8 cellular contexts compared by ENCODE assay signal in genomic region chr11:116787786-116788486, GRCh38. TPM values are rescaled to one million over a fixed set of nuclear protein-coding genes. Genes with fewer than 3 reads are reported as not detected.
A peak's percentile ranks its signal among the peaks of the same experiment; 100 is the strongest.
DNase-seq lines count a peak whose midpoint lies in the region; ATAC-seq and TF ChIP-seq lines count a peak whose summit lies in the region.

A gene with protein sequence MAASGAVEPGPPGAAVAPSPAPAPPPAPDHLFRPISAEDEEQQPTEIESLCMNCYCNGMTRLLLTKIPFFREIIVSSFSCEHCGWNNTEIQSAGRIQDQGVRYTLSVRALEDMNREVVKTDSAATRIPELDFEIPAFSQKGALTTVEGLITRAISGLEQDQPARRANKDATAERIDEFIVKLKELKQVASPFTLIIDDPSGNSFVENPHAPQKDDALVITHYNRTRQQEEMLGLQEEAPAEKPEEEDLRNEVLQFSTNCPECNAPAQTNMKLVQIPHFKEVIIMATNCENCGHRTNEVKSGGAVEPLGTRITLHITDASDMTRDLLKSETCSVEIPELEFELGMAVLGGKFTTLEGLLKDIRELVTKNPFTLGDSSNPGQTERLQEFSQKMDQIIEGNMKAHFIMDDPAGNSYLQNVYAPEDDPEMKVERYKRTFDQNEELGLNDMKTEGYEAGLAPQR (minus strand): TSS chr11:116788023. CDS start chr11:116787990, 33 bp downstream.

- H3K4me1 Mint-ChIP-seq in GM23338 = peaks cover 21% of the 10 kb centered on the region
- peaks cover 51% of the 10 kb centered on the region for H3K4me1 Mint-ChIP-seq in activated naive CD4-positive, alpha-beta T cell treated with anti-CD3 and anti-CD28 coated beads for 36 hours (ENCODE audit: low read depth)

- peak within 1 kb of the TSS; percentile 96 for H3K4me3 Mint-ChIP-seq in GM23338
- peak within 1 kb of the TSS; percentile 92 for H3K4me3 Mint-ChIP-seq in activated naive CD4-positive, alpha-beta T cell treated with anti-CD3 and anti-CD28 coated beads for 36 hours

- H3F3A ChIP-seq in GM23338 (replicated peaks; ENCODE audit: low read depth) (peaks cover 2% of the 10 kb centered on the region; the same call in 1 of the 2 replicates), SK-N-SH (replicated peaks; ENCODE audit: insufficient read depth) (peaks cover 4% of the 10 kb centered on the region)

- H3K9ac ChIP-seq in SK-N-SH = peak within 1 kb of the TSS; percentile 90

- H3K9me3 ChIP-seq in SK-N-SH = no peaks in the 10 kb centered on the region
- no peaks in the 10 kb centered on the region for H3K9me3 ChIP-seq in neutrophil

- H2AFZ ChIP-seq in GM23338 = peak within 1 kb of the TSS; percentile 93
- H2AFZ ChIP-seq in SK-N-SH (ENCODE audit: low read depth) = peak within 1 kb of the TSS; percentile 98

- H3K27ac Mint-ChIP-seq in GM23338 = peak within 1 kb of the TSS; percentile 60
- H3K27ac Mint-ChIP-seq in activated naive CD4-positive, alpha-beta T cell treated with anti-CD3 and anti-CD28 coated beads for 36 hours = peak within 1 kb of the TSS; percentile 87

- H3K4me3 ChIP-seq in GM23338 (peak within 1 kb of the TSS; percentile 74), SK-N-SH (ENCODE audit: low read depth in 2 of 2, low read length in 1 of 2) (peak within 1 kb of the TSS; percentile 75 to 93), neutrophil (ENCODE audit: low read depth in 1 of 2, low read length in 1 of 2) (peak within 1 kb of the TSS; percentile 84 to 96)

- H3K27ac ChIP-seq in GM23338 (ENCODE audit: low read depth) = peak within 1 kb of the TSS; percentile 71; the same call in 1 of the 2 replicates
- peak within 1 kb of the TSS; percentile 58 to 70 for H3K27ac ChIP-seq in SK-N-SH (ENCODE audit: low read depth in 2 of 2, low read length in 1 of 2)
- H3K27ac ChIP-seq in neutrophil = peak within 1 kb of the TSS; percentile 79
- H3K27ac ChIP-seq in substantia nigra (ENCODE audit: low read depth, low read length, poor library complexity, severe bottlenecking) = peak within 1 kb of the TSS; percentile 81

- H3K4me2 ChIP-seq in GM23338 = peak within 1 kb of the TSS; percentile 98
- peak within 1 kb of the TSS; percentile 88 for H3K4me2 ChIP-seq in SK-N-SH

- ATAC-seq in GM23338 = peak; percentile 66

- no peak for TF ChIP-seq EP300 in SK-N-SH (IDR thresholded peaks at IDR 0.05; ENCODE audit: borderline replicate concordance in 1 of 2, low read depth in 1 of 2, low read length in 1 of 2)

- H3K79me2 ChIP-seq in GM23338 (replicated peaks; ENCODE audit: insufficient read depth) (peaks cover 18% of the 10 kb centered on the region), SK-N-SH (ENCODE audit: insufficient read depth) (peaks cover 27% of the 10 kb centered on the region)

- H3K9me2 ChIP-seq in GM23338 (ENCODE audit: insufficient read depth) = no peaks in the 10 kb centered on the region
- no peaks in the 10 kb centered on the region for H3K9me2 ChIP-seq in SK-N-SH

- no peaks in the 10 kb centered on the region for H3K9me3 Mint-ChIP-seq in GM23338
- H3K9me3 Mint-ChIP-seq in activated naive CD4-positive, alpha-beta T cell treated with anti-CD3 and anti-CD28 coated beads for 36 hours = no peaks in the 10 kb centered on the region

- POLR2A ChIA-PET in SK-N-SH (lab: Yijun Ruan, JAX) = interaction anchor here (0.7 to 1.7 kb wide), 5 partner anchors 14 to 356 kb away, joined by 3 to 8 read pairs (median 4); partner anchors contain the start of genes APOA1 and PAFAH1B2

- H3K27me3 ChIP-seq in GM23338 (ENCODE audit: insufficient read depth) (no peaks in the 10 kb centered on the region), SK-N-SH (ENCODE audit: insufficient read depth) (no peaks in the 10 kb centered on the region), neutrophil (no peaks in the 10 kb centered on the region)

- TF ChIP-seq RAD21 in SK-N-SH (IDR thresholded peaks at IDR 0.05; ENCODE audit: low read length) = no peak

- H3K36me3 ChIP-seq in GM23338 (ENCODE audit: insufficient read depth) = peaks cover 35% of the 10 kb centered on the region
- H3K36me3 ChIP-seq in SK-N-SH (replicated peaks in 1 of 2; ENCODE audit: control insufficient read depth in 1 of 2, insufficient read depth in 2 of 2, low read length in 1 of 2) = peaks cover 33 to 38% of the 10 kb centered on the region in 2 experiments
- peaks cover 28% of the 10 kb centered on the region for H3K36me3 ChIP-seq in neutrophil

- DNase-seq in EH (ENCODE audit: low read depth) (peak; percentile 77), GM23338 (ENCODE audit: low spot score) (peak; percentile 81), LoVo (ENCODE audit: low spot score) (peak; percentile 80), SK-N-SH (peak; percentile 96), germinal center (ENCODE audit: low spot score) (peak; percentile 88), substantia nigra (lab: John Stamatoyannopoulos, UW) (peak; percentile 17 to 91 (median 70))
- peak; percentile 87 for DNase-seq in activated naive CD4-positive, alpha-beta T cell treated with anti-CD3 and anti-CD28 coated beads for 36 hours

- no peak for TF ChIP-seq CTCF in GM23338 (conservative IDR thresholded peaks at IDR 0.05; ENCODE audit: low read depth in 2 of 2)
- TF ChIP-seq CTCF in SK-N-SH (IDR thresholded peaks at IDR 0.05) = no peak
- TF ChIP-seq CTCF in neutrophil (IDR thresholded peaks at IDR 0.05) = peak; percentile 46

- H3K27me3 Mint-ChIP-seq in GM23338 (ENCODE audit: insufficient read depth, low read depth, poor library complexity) = peaks cover 10% of the 10 kb centered on the region
- H3K27me3 Mint-ChIP-seq in activated naive CD4-positive, alpha-beta T cell treated with anti-CD3 and anti-CD28 coated beads for 36 hours (ENCODE audit: low read depth) = no peaks in the 10 kb centered on the region

- H3K36me3 Mint-ChIP-seq in GM23338 (ENCODE audit: low read depth) = peaks cover 39% of the 10 kb centered on the region
- peaks cover 36% of the 10 kb centered on the region for H3K36me3 Mint-ChIP-seq in activated naive CD4-positive, alpha-beta T cell treated with anti-CD3 and anti-CD28 coated beads for 36 hours (ENCODE audit: low read depth)

- peaks cover 10% of the 10 kb centered on the region for H3K4me1 ChIP-seq in GM23338 (ENCODE audit: insufficient read depth)
- peaks cover 5 to 20% of the 10 kb centered on the region in 2 experiments; a peak in 3 of 4 replicates for H3K4me1 ChIP-seq in SK-N-SH (ENCODE audit: control insufficient read depth in 1 of 2, insufficient read depth in 2 of 2, low read depth in 1 of 2, low read length in 1 of 2)
- H3K4me1 ChIP-seq in neutrophil (ENCODE audit: control insufficient read depth in 1 of 2, insufficient read depth in 1 of 2, low read depth in 1 of 2, low read length in 1 of 2) = peaks cover 23% of the 10 kb centered on the region in 2 experiments

- intact Hi-C loops in activated naive CD4-positive, alpha-beta T cell treated with anti-CD3 and anti-CD28 coated beads for 36 hours (cut with micrococcal nuclease) = loop anchor here (1.0 to 5.0 kb wide), 4 partner anchors 15 to 443 kb away; partner anchors contain the start of gene SIK3

- CTCF ChIA-PET in SK-N-SH (lab: Yijun Ruan, JAX) = interaction anchor here (0.7 to 11.4 kb wide), 10 partner anchors 10 to 439 kb away, joined by 3 to 268 read pairs (median 6); partner anchors contain the start of genes BUD13 and SIK3
- CTCF ChIA-PET in activated naive CD4-positive, alpha-beta T cell treated with anti-CD3 and anti-CD28 coated beads for 36 hours (lab: Charles Lee) = interaction anchor here (0.6 to 10.2 kb wide), 5 partner anchors 25 to 318 kb away, joined by 3 to 134 read pairs (median 4); partner anchors contain the start of gene APOA1

- H4K20me1 ChIP-seq in GM23338 (replicated peaks; ENCODE audit: insufficient read depth) (peaks cover 14% of the 10 kb centered on the region; the same call in 1 of the 2 replicates), SK-N-SH (ENCODE audit: insufficient read depth) (no peaks in the 10 kb centered on the region)

- 6% methylated on average over 23 of the region's 56 CpGs for WGBS in SK-N-SH (ENCODE audit: low lambda C conversion rate)

TF ChIP-seq in GM23338, 12 proteins besides CTCF, POLR2A, EP300 and RAD21 (continues in another document):
- TF ChIP-seq ZNF331 (CRISPR knock-in tag; IDR thresholded peaks at IDR 0.05; ENCODE audit: low read depth) (no peak), JUNB (IDR thresholded peaks at IDR 0.05; ENCODE audit: unreplicated experiment) (no peak), NANOG (IDR thresholded peaks at IDR 0.05; ENCODE audit: borderline replicate concordance) (no peak), ETS1 (IDR thresholded peaks at IDR 0.05) (0 out of 2 replicates have a peak, but pooled peaks have one; percentile 34), POLR2AphosphoS5 (IDR thresholded peaks at IDR 0.05; ENCODE audit: low read depth) (peak; percentile 87)

TF ChIP-seq in SK-N-SH, 30 proteins besides CTCF, POLR2A, EP300 and RAD21 (continues in another document):
- TF ChIP-seq SIN3A (IDR thresholded peaks at IDR 0.05; ENCODE audit: borderline replicate concordance, low read depth, low read length) (peak; percentile 83), MAX (IDR thresholded peaks at IDR 0.05; ENCODE audit: low read depth) (peak; percentile 83)

RNA-seq across cellular contexts. Expression of the gene that starts here (rescaled TPM):
- total RNA-seq in GM23338 (2014; rRNA removed; shearing (Covaris generic)) = 52.0 and 96.7 TPM in 2 replicates
- 46.8 and 55.4 TPM in 2 replicates for polyA plus RNA-seq in GM23338 (2016; fragmentation: Nextera tagmentation; extraction: Ambion mirVana)
- polyA plus RNA-seq in SK-N-SH (2012; rRNA removed) = 52.4 and 69.2 TPM in 2 replicates
- polyA plus RNA-seq in SK-N-SH (2012; cell fraction: cytosol; rRNA removed) = 66.4 and 72.4 TPM in 2 replicates
- polyA plus RNA-seq in SK-N-SH (2012; cell fraction: nucleus; rRNA removed) = 39.0 and 68.7 TPM in 2 replicates
- total RNA-seq in activated naive CD4-positive, alpha-beta T cell treated with anti-CD3 and anti-CD28 coated beads for 36 hours = 10 to 100 TPM; 87.2 to 87.8 TPM

Comparison
In these comparisons a context has a peak if more than half of its experiments do, and no peak if none do; other contexts are left out.
1. Peak in every context shown above with its lines: DNase-seq, ATAC-seq, H3K4me3 ChIP-seq and H3K27ac ChIP-seq.